In genomic region chr9:89686134-89686533, GRCh38 we compare ENCODE assay signal across 9 cellular contexts.
A peak's percentile ranks its signal among the peaks of the same experiment; 100 is the strongest.
DNase-seq lines count a peak whose midpoint lies in the region; ATAC-seq, FAIRE-seq and TF ChIP-seq lines count a peak whose summit lies in the region.
"Had no signal": no experiment of that assay in that cellular context is flagged by ENCODE, and none has a peak within 500 bp of the region (broad histone marks: within the 10 kb centered on the region; RNA-seq: fewer than 3 reads in every experiment).

No MANE protein-coding gene starts in this region.

- no peak overlapping the region for H3K4me3 Mint-ChIP-seq in activated naive CD4-positive, alpha-beta T cell treated with anti-CD3 and anti-CD28 coated beads for 36 hours
- H3K4me3 Mint-ChIP-seq: activated naive CD8-positive, alpha-beta T cell treated with anti-CD3 and anti-CD28 coated beads, Interleukin-2, amount 10 ng/mL, durations not matched to agents 7 days and 5 days had no signal

- H3K27me3 Mint-ChIP-seq in activated naive CD4-positive, alpha-beta T cell treated with anti-CD3 and anti-CD28 coated beads for 36 hours (ENCODE audit: low read depth): no peaks in the 10 kb centered on the region
- H3K27me3 Mint-ChIP-seq: activated naive CD8-positive, alpha-beta T cell treated with anti-CD3 and anti-CD28 coated beads, Interleukin-2, amount 10 ng/mL, durations not matched to agents 7 days and 5 days had no signal

- in situ Hi-C loops in HepG2 (cut with HindIII; ENCODE audit: extremely low pct_ligation_motif_present, low pct_unique_long_range_greater_than_20kb): no loop called here

- no peak for FAIRE-seq in HepG2 (lab: Jason Lieb, UNC)

- H3K79me2 ChIP-seq in HepG2 (ENCODE audit: insufficient read depth, low read length): no peaks in the 10 kb centered on the region

- H3K9me3 Mint-ChIP-seq in activated naive CD4-positive, alpha-beta T cell treated with anti-CD3 and anti-CD28 coated beads for 36 hours: no peaks in the 10 kb centered on the region
- H3K9me3 Mint-ChIP-seq: activated naive CD8-positive, alpha-beta T cell treated with anti-CD3 and anti-CD28 coated beads, Interleukin-2, amount 10 ng/mL, durations not matched to agents 7 days and 5 days had no signal

- peak; percentile 29; the same call in 1 of the 3 replicates for ATAC-seq in HepG2

- H3K9ac ChIP-seq in HepG2 (ENCODE audit: insufficient read depth, low read depth, low read length): no peak overlapping the region

- H3K4me2 ChIP-seq in HepG2 (ENCODE audit: low read depth, low read length): no peak overlapping the region

- no peaks in the 10 kb centered on the region for H4K20me1 ChIP-seq in HepG2 (ENCODE audit: insufficient read depth, low read length)

- H3K27ac Mint-ChIP-seq in activated naive CD4-positive, alpha-beta T cell treated with anti-CD3 and anti-CD28 coated beads for 36 hours: no peak overlapping the region
- H3K27ac Mint-ChIP-seq: activated naive CD8-positive, alpha-beta T cell treated with anti-CD3 and anti-CD28 coated beads, Interleukin-2, amount 10 ng/mL, durations not matched to agents 7 days and 5 days had no signal

- intact Hi-C loops in HepG2 (cut with micrococcal nuclease; ENCODE audit: unreplicated experiment): no loop called here
- intact Hi-C loops in activated naive CD4-positive, alpha-beta T cell treated with anti-CD3 and anti-CD28 coated beads for 36 hours (cut with micrococcal nuclease): no loop called here

- no peak for TF ChIP-seq POLR2A in HepG2 (IDR thresholded peaks at IDR 0.05; ENCODE audit: insufficient read depth in 1 of 2, low read depth in 2 of 2, low read length in 2 of 2)

- BruUV-seq in HepG2 (replicated peaks; lab: Mats Ljungman, UMichigan): no TSS peak

- TF ChIP-seq CTCF in C4-2B (conservative IDR thresholded peaks at IDR 0.05) (no peak), HepG2 (CRISPR knock-in tag; IDR thresholded peaks at IDR 0.05) (no peak)

- peak; percentile 19 for DNase-seq in NCI-H128 (lab: John Stamatoyannopoulos, UW; ENCODE audit: unreplicated experiment)
- DNase-seq in SW480 (ENCODE audit: low spot score): peak; percentile 13
- DNase-seq in HepG2 (ENCODE audit: low spot score): no peak
- DNase-seq in activated gamma-delta T cell treated with Interleukin-2 at 50 U/mL for 16 hours: no peak
- no peak for DNase-seq in activated CD4-positive, alpha-beta T cell treated with anti-CD3 and anti-CD28 coated beads for 48 hours
- no peak for DNase-seq in activated naive CD4-positive, alpha-beta T cell treated with anti-CD3 and anti-CD28 coated beads for 36 hours
- DNase-seq in HuH-7 (ENCODE audit: low spot score): no peak
- DNase-seq: activated naive CD8-positive, alpha-beta T cell treated with anti-CD3 and anti-CD28 coated beads, Interleukin-2, amount 10 ng/mL, durations not matched to agents 7 days and 5 days had no signal

- H3K36me3 Mint-ChIP-seq in activated naive CD4-positive, alpha-beta T cell treated with anti-CD3 and anti-CD28 coated beads for 36 hours (ENCODE audit: low read depth): no peaks in the 10 kb centered on the region
- H3K36me3 Mint-ChIP-seq: activated naive CD8-positive, alpha-beta T cell treated with anti-CD3 and anti-CD28 coated beads, Interleukin-2, amount 10 ng/mL, durations not matched to agents 7 days and 5 days had no signal

- no peaks in the 10 kb centered on the region for H3K36me3 ChIP-seq in HepG2 (replicated peaks in 1 of 2; ENCODE audit: control insufficient read depth in 1 of 2, insufficient read depth in 2 of 2, low read length in 2 of 2)

- peaks cover 8% of the 10 kb centered on the region for H3K4me1 Mint-ChIP-seq in activated naive CD4-positive, alpha-beta T cell treated with anti-CD3 and anti-CD28 coated beads for 36 hours (ENCODE audit: low read depth)

- TF ChIP-seq EP300 in HepG2 (IDR thresholded peaks at IDR 0.05; ENCODE audit: low read depth in 2 of 2, low read length in 2 of 2) (no peak), HepG2 (CRISPR knock-in tag; IDR thresholded peaks at IDR 0.05; ENCODE audit: borderline replicate concordance) (no peak)

- H3K27ac ChIP-seq in C4-2B: peak overlapping the region; percentile 67
- H3K27ac ChIP-seq in HepG2 (ENCODE audit: extremely low read length, insufficient read depth, low read length): no peak overlapping the region

- POLR2A ChIA-PET in HepG2 (lab: Yijun Ruan, JAX): no interaction called here

- WGBS in HepG2 (ENCODE audit: low lambda C conversion rate): 24% methylated on average over 3 of the region's 5 CpGs

- H3K27me3 ChIP-seq in HepG2 (ENCODE audit: control insufficient read depth in 1 of 2, insufficient read depth in 2 of 2, low read length in 2 of 2): no peaks in the 10 kb centered on the region

- no peak for TF ChIP-seq RAD21 in HepG2 (CRISPR knock-in tag; IDR thresholded peaks at IDR 0.05)

- no peaks in the 10 kb centered on the region for H3K9me3 ChIP-seq in HepG2 (ENCODE audit: low read length)

- no peak overlapping the region for H3K4me3 ChIP-seq in HepG2 (replicated peaks in 1 of 3; ENCODE audit: insufficient read depth in 1 of 3, low read depth in 2 of 3, low read length in 3 of 3)

- CTCF ChIA-PET in HepG2 (lab: Yijun Ruan, JAX; ENCODE audit: low intra/inter-chr PET ratio, low total read pairs): no interaction called here
- CTCF ChIA-PET in activated naive CD4-positive, alpha-beta T cell treated with anti-CD3 and anti-CD28 coated beads for 36 hours (lab: Charles Lee): interaction anchor here (0.6 kb wide), 1 partner anchor 389 kb away, joined by 3 read pairs; no protein-coding TSS in a partner anchor

- peak overlapping the region; percentile 23 for H2AFZ ChIP-seq in HepG2 (ENCODE audit: low read length)

- peaks cover 13% of the 10 kb centered on the region; the same call in 1 of the 2 replicates for H3K4me1 ChIP-seq in HepG2 (ENCODE audit: insufficient read depth, low read length)

TF ChIP-seq in HepG2, 621 proteins besides CTCF, POLR2A, EP300 and RAD21 (continues in another document):
- TF ChIP-seq ZNF687 (CRISPR knock-in tag; IDR thresholded peaks at IDR 0.05): peak; percentile 52
- TF ChIP-seq MTF1 (CRISPR knock-in tag; IDR thresholded peaks at IDR 0.05): no peak
- TF ChIP-seq ZNF501 (CRISPR knock-in tag; IDR thresholded peaks at IDR 0.05): no peak
- no peak for TF ChIP-seq FOXO4 (CRISPR knock-in tag; conservative IDR thresholded peaks at IDR 0.05)
- no peak for TF ChIP-seq ZNF776 (CRISPR knock-in tag; IDR thresholded peaks at IDR 0.05)
- peak; percentile 97 for TF ChIP-seq TP53 (CRISPR knock-in tag; conservative IDR thresholded peaks at IDR 0.05)
- TF ChIP-seq ZNF264 (CRISPR knock-in tag; IDR thresholded peaks at IDR 0.05): no peak
- no peak for TF ChIP-seq ZNF766 (CRISPR knock-in tag; IDR thresholded peaks at IDR 0.05; ENCODE audit: borderline replicate concordance)
- 0 out of 2 replicates have a peak, but pooled peaks have one; percentile 25 for TF ChIP-seq ZNF263 (CRISPR knock-in tag; IDR thresholded peaks at IDR 0.05)
- no peak for TF ChIP-seq ZNF512 (CRISPR knock-in tag; IDR thresholded peaks at IDR 0.05)
- no peak for TF ChIP-seq SIN3A (IDR thresholded peaks at IDR 0.05; ENCODE audit: borderline replicate concordance, low read depth, low read length)

Comparison
In these comparisons a context has a peak if more than half of its experiments do, and no peak if none do; other contexts are left out.
1. DNase-seq: peak in NCI-H128 (single experiment) and SW480 (single experiment); none in HepG2 (single experiment), activated gamma-delta T cell treated with Interleukin-2 at 50 U/mL for 16 hours (single experiment), activated CD4-positive, alpha-beta T cell treated with anti-CD3 and anti-CD28 coated beads for 48 hours (single experiment), activated naive CD4-positive, alpha-beta T cell treated with anti-CD3 and anti-CD28 coated beads for 36 hours (single experiment) and HuH-7 (single experiment).